In genomic region chr4:98686847-98687246, GRCh38 we compare ENCODE assay signal across 1 cellular context.
A peak's percentile ranks its signal among the peaks of the same experiment; 100 is the strongest.
TF ChIP-seq lines count a peak whose summit lies in the region.

No MANE protein-coding gene starts in this region.

TF ChIP-seq in K562, 482 proteins besides CTCF, POLR2A, EP300 and RAD21 (continued from another document):
- peak; percentile 85 for TF ChIP-seq HMBOX1 (IDR thresholded peaks at IDR 0.05)
- no peak for TF ChIP-seq HNRNPH1 (optimal IDR thresholded peaks at IDR 0.05; ENCODE audit: low read depth, low read length)
- TF ChIP-seq EWSR1 (IDR thresholded peaks at IDR 0.05; ENCODE audit: borderline replicate concordance, low read depth, partially characterized antibody): no peak
- TF ChIP-seq ZNF174 (CRISPR knock-in tag; IDR thresholded peaks at IDR 0.05): no peak
- no peak for TF ChIP-seq SAFB (IDR thresholded peaks at IDR 0.05; ENCODE audit: borderline replicate concordance, low read depth, low read length)
- peak; percentile 70; the same call in 1 of the 2 replicates for TF ChIP-seq SOX6 (IDR thresholded peaks at IDR 0.05)
- TF ChIP-seq SRF (CRISPR knock-in tag; IDR thresholded peaks at IDR 0.05): no peak
- TF ChIP-seq ZNF609 (CRISPR knock-in tag; IDR thresholded peaks at IDR 0.05; ENCODE audit: borderline replicate concordance): no peak
- no peak for TF ChIP-seq ZNF589 (CRISPR knock-in tag; IDR thresholded peaks at IDR 0.05; ENCODE audit: low read depth)
- TF ChIP-seq NFIC (IDR thresholded peaks at IDR 0.05): peak; percentile 87
- no peak for TF ChIP-seq PHF21A (IDR thresholded peaks at IDR 0.05; ENCODE audit: borderline replicate concordance, low read depth)
- no peak for TF ChIP-seq ZSCAN29 (IDR thresholded peaks at IDR 0.05)
- no peak for TF ChIP-seq ZNF224 (CRISPR knock-in tag; IDR thresholded peaks at IDR 0.05)
- TF ChIP-seq FOSL1 (tag; conservative IDR thresholded peaks at IDR 0.05): peak; percentile 69
- TF ChIP-seq TAF15 (IDR thresholded peaks at IDR 0.05; ENCODE audit: low read depth, low read length): no peak
- TF ChIP-seq NR1H2 (CRISPR knock-in tag; IDR thresholded peaks at IDR 0.05): no peak
- TF ChIP-seq SMARCC2 (IDR thresholded peaks at IDR 0.05; ENCODE audit: low read depth): peak; percentile 73; the same call in 1 of the 2 replicates
- 0 out of 2 replicates have a peak, but pooled peaks have one; percentile 31 for TF ChIP-seq KHSRP (IDR thresholded peaks at IDR 0.05)
- no peak for TF ChIP-seq BRD4 (IDR thresholded peaks at IDR 0.05)
- TF ChIP-seq CAMTA2 (CRISPR knock-in tag; conservative IDR thresholded peaks at IDR 0.05): no peak
- no peak for TF ChIP-seq ZNF217 (CRISPR knock-in tag; IDR thresholded peaks at IDR 0.05)
- no peak for TF ChIP-seq THRAP3 (IDR thresholded peaks at IDR 0.05; ENCODE audit: borderline replicate concordance)
- peak; percentile 97 for TF ChIP-seq TEAD4 (IDR thresholded peaks at IDR 0.05; ENCODE audit: low read length)
- no peak for TF ChIP-seq TEAD4 (CRISPR knock-in tag; IDR thresholded peaks at IDR 0.05; ENCODE audit: borderline replicate concordance)
- TF ChIP-seq ZFP36 (IDR thresholded peaks at IDR 0.05; ENCODE audit: low read depth, low read length, partially characterized antibody): no peak
- TF ChIP-seq ZNF518B (CRISPR knock-in tag; IDR thresholded peaks at IDR 0.05): no peak
- TF ChIP-seq CTBP1 (IDR thresholded peaks at IDR 0.05; ENCODE audit: borderline replicate concordance): peak; percentile 47; the same call in 1 of the 2 replicates
- no peak for TF ChIP-seq ZNF134 (CRISPR knock-in tag; conservative IDR thresholded peaks at IDR 0.05)
- TF ChIP-seq HNRNPUL1 (IDR thresholded peaks at IDR 0.05; ENCODE audit: low read length): no peak
- no peak for TF ChIP-seq STAG1 (CRISPR knock-in tag; IDR thresholded peaks at IDR 0.05; ENCODE audit: borderline replicate concordance)
- no peak for TF ChIP-seq ZBTB7A (IDR thresholded peaks at IDR 0.05; ENCODE audit: borderline replicate concordance, control insufficient read depth, low read depth, low read length)
- no peak for TF ChIP-seq TSHZ1 (CRISPR knock-in tag; IDR thresholded peaks at IDR 0.05)
- TF ChIP-seq ZC3H4 (CRISPR knock-in tag; IDR thresholded peaks at IDR 0.05; ENCODE audit: borderline replicate concordance): no peak
- no peak for TF ChIP-seq BMI1 (IDR thresholded peaks at IDR 0.05; ENCODE audit: low read length)
- TF ChIP-seq TRIM25 (IDR thresholded peaks at IDR 0.05; ENCODE audit: borderline replicate concordance): no peak
- peak; percentile 84 for TF ChIP-seq PHB2 (IDR thresholded peaks at IDR 0.05; ENCODE audit: low read depth)
- TF ChIP-seq REST (CRISPR knock-in tag; IDR thresholded peaks at IDR 0.05; ENCODE audit: low read depth): no peak
- peak; percentile 90 to 91 for TF ChIP-seq TRIM24 (IDR thresholded peaks at IDR 0.05)
- TF ChIP-seq MBD1 (CRISPR knock-in tag; IDR thresholded peaks at IDR 0.05): no peak
- TF ChIP-seq CBFB (CRISPR knock-in tag; IDR thresholded peaks at IDR 0.05): no peak
- TF ChIP-seq NR3C1 (CRISPR knock-in tag; IDR thresholded peaks at IDR 0.05): no peak
- TF ChIP-seq ZNF212 (CRISPR knock-in tag; IDR thresholded peaks at IDR 0.05): no peak
